19 cellular contexts compared by ENCODE assay signal in genomic region chr20:64207641-64208590, GRCh38. TPM values are rescaled to one million over a fixed set of nuclear protein-coding genes. Genes with fewer than 3 reads are reported as not detected.
A peak's percentile ranks its signal among the peaks of the same experiment; 100 is the strongest.
DNase-seq lines count a peak whose midpoint lies in the region; ATAC-seq, FAIRE-seq and TF ChIP-seq lines count a peak whose summit lies in the region.
"Had no signal": no experiment of that assay in that cellular context is flagged by ENCODE, and none has a peak within 500 bp of the region (broad histone marks: within the 10 kb centered on the region; RNA-seq: fewer than 3 reads in every experiment).

No MANE protein-coding gene starts in this region.

- intact Hi-C loops in HepG2 (cut with micrococcal nuclease; ENCODE audit: unreplicated experiment): no loop called here
- intact Hi-C loops in right lobe of liver (cut with DNase I): no loop called here
- intact Hi-C loops in ovary (cut with DNase I): no loop called here

- H3K79me2 ChIP-seq in HepG2 (ENCODE audit: insufficient read depth, low read length) (no peaks in the 10 kb centered on the region), OCI-LY1 (ENCODE audit: insufficient read depth, low read length) (no peaks in the 10 kb centered on the region)

- H3K27ac ChIP-seq in HepG2 (ENCODE audit: extremely low read length, insufficient read depth, low read length): no peak overlapping the region
- H3K27ac ChIP-seq in right lobe of liver: no peak overlapping the region
- H3K27ac ChIP-seq in OCI-LY1 (ENCODE audit: low read depth, low read length, poor library complexity, severe bottlenecking): no peak overlapping the region
- H3K27ac ChIP-seq in ovary: no peak overlapping the region
- H3K27ac ChIP-seq: 22Rv1, A549, C4-2B had no signal

- peaks cover 37% of the 10 kb centered on the region for H3K4me1 Mint-ChIP-seq in neural crest cell

- TF ChIP-seq EP300 in HepG2 (IDR thresholded peaks at IDR 0.05; ENCODE audit: low read depth in 2 of 2, low read length in 2 of 2): no peak
- TF ChIP-seq EP300 in HepG2 (CRISPR knock-in tag; IDR thresholded peaks at IDR 0.05; ENCODE audit: borderline replicate concordance): no peak
- no peak for TF ChIP-seq EP300 in ovary (IDR thresholded peaks at IDR 0.05)

- 49% methylated on average over 20 of the region's 25 CpGs for WGBS in HepG2 (ENCODE audit: low lambda C conversion rate)
- 87% methylated on average over 9 of the region's 25 CpGs for WGBS in right lobe of liver (ENCODE audit: insufficient coverage, low coverage, low lambda C conversion rate, missing lambda C conversion rate)
- 87 to 93% (median 88%) methylated on average over 23 to 25 of the region's 25 CpGs for WGBS in ovary, 3 donors

- H3K9me3 Mint-ChIP-seq in neural crest cell: no peaks in the 10 kb centered on the region
- H3K9me3 Mint-ChIP-seq: CD4-positive, alpha-beta T cell had no signal

- H3K4me3 ChIP-seq in HepG2 (replicated peaks in 1 of 3; ENCODE audit: insufficient read depth in 1 of 3, low read depth in 2 of 3, low read length in 3 of 3): no peak overlapping the region
- no peak overlapping the region for H3K4me3 ChIP-seq in right lobe of liver
- H3K4me3 ChIP-seq in OCI-LY1 (ENCODE audit: low read depth, low read length, poor library complexity, severe bottlenecking): peak overlapping the region; percentile 58
- no peak overlapping the region for H3K4me3 ChIP-seq in ovary
- H3K4me3 ChIP-seq: A549 had no signal

- DNase-seq in HepG2 (ENCODE audit: low spot score) (no peak), right lobe of liver (no peak), neural crest cell (ENCODE audit: low read depth, low spot score) (no peak), ovary (no peak)
- DNase-seq: AML-193; CD4-positive, alpha-beta T cell; DMS153; DMS79; GF-D8; GOT3; H7 had no signal

- ATAC-seq in HepG2 (no peak), right lobe of liver (no peak), HG02678 (IDR thresholded peaks at IDR 0.05; ENCODE audit: unreplicated experiment) (no peak), HG02885 (IDR thresholded peaks at IDR 0.05; ENCODE audit: poor library complexity, unreplicated experiment) (no peak)
- ATAC-seq: A549, HCT116 had no signal

- no peak overlapping the region for H3K4me2 ChIP-seq in HepG2 (ENCODE audit: low read depth, low read length)
- peak overlapping the region; percentile 43 for H3K4me2 ChIP-seq in OCI-LY1 (ENCODE audit: low read length)
- H3K4me2 ChIP-seq: A549 had no signal

- H3K36me3 ChIP-seq in HepG2 (replicated peaks in 1 of 2; ENCODE audit: control insufficient read depth in 1 of 2, insufficient read depth in 2 of 2, low read length in 2 of 2): no peaks in the 10 kb centered on the region
- no peaks in the 10 kb centered on the region for H3K36me3 ChIP-seq in right lobe of liver
- no peaks in the 10 kb centered on the region for H3K36me3 ChIP-seq in OCI-LY1 (ENCODE audit: insufficient read depth, low read length)
- no peaks in the 10 kb centered on the region for H3K36me3 ChIP-seq in ovary

- in situ Hi-C loops in HepG2 (cut with HindIII; ENCODE audit: extremely low pct_ligation_motif_present, low pct_unique_long_range_greater_than_20kb): loop anchor here (5.0 kb wide), 1 partner anchor 36 kb away; no protein-coding TSS in a partner anchor

- CTCF ChIA-PET in HepG2 (lab: Yijun Ruan, JAX; ENCODE audit: low intra/inter-chr PET ratio, low total read pairs): no interaction called here

- no peaks in the 10 kb centered on the region for H3K36me3 Mint-ChIP-seq in neural crest cell (ENCODE audit: low read depth)

- POLR2A ChIA-PET in HepG2 (lab: Yijun Ruan, JAX): no interaction called here

- TF ChIP-seq POLR2A in HepG2 (IDR thresholded peaks at IDR 0.05; ENCODE audit: insufficient read depth in 1 of 2, low read depth in 2 of 2, low read length in 2 of 2) (no peak), right lobe of liver (IDR thresholded peaks at IDR 0.05) (no peak), ovary (IDR thresholded peaks at IDR 0.05) (no peak)

- peak overlapping the region; percentile 85 for H3K27ac Mint-ChIP-seq in neural crest cell (ENCODE audit: unreplicated experiment)
- H3K27ac Mint-ChIP-seq: CD4-positive, alpha-beta T cell had no signal

- no peak for FAIRE-seq in HepG2 (lab: Jason Lieb, UNC)
- FAIRE-seq: A549 had no signal

- no peak overlapping the region for H3K9ac ChIP-seq in HepG2 (ENCODE audit: insufficient read depth, low read depth, low read length)
- H3K9ac ChIP-seq in OCI-LY1 (ENCODE audit: low read length): peak overlapping the region; percentile 11; the same call in 1 of the 2 replicates

- no peak for TF ChIP-seq CTCF in HepG2 (CRISPR knock-in tag; IDR thresholded peaks at IDR 0.05)
- no peak for TF ChIP-seq CTCF in right lobe of liver (IDR thresholded peaks at IDR 0.05)
- TF ChIP-seq CTCF in OCI-LY1 (IDR thresholded peaks at IDR 0.05; ENCODE audit: low read length): no peak
- no peak for TF ChIP-seq CTCF in neural crest cell (conservative IDR thresholded peaks at IDR 0.05)
- no peak for TF ChIP-seq CTCF in ovary (IDR thresholded peaks at IDR 0.05)

- no peak overlapping the region for H2AFZ ChIP-seq in HepG2 (ENCODE audit: low read length)
- H2AFZ ChIP-seq in OCI-LY1 (ENCODE audit: low read length): no peak overlapping the region

- TF ChIP-seq RAD21 in HepG2 (CRISPR knock-in tag; IDR thresholded peaks at IDR 0.05): no peak

- H3K9me3 ChIP-seq in HepG2 (ENCODE audit: low read length): no peaks in the 10 kb centered on the region
- no peaks in the 10 kb centered on the region for H3K9me3 ChIP-seq in right lobe of liver
- no peaks in the 10 kb centered on the region for H3K9me3 ChIP-seq in OCI-LY1 (ENCODE audit: low read length)
- H3K9me3 ChIP-seq in ovary: no peaks in the 10 kb centered on the region
- H3K9me3 ChIP-seq: A549 had no signal

- no peak overlapping the region for H3K4me3 Mint-ChIP-seq in neural crest cell
- H3K4me3 Mint-ChIP-seq: CD4-positive, alpha-beta T cell had no signal

- H3K27me3 Mint-ChIP-seq in neural crest cell (ENCODE audit: low read depth): no peaks in the 10 kb centered on the region
- H3K27me3 Mint-ChIP-seq: CD4-positive, alpha-beta T cell had no signal

- H3K4me1 ChIP-seq in HepG2 (ENCODE audit: insufficient read depth, low read length) (peaks cover 49% of the 10 kb centered on the region), right lobe of liver (peaks cover 0 to 7% (median under 1%) of the 10 kb centered on the region in 4 donors), OCI-LY1 (ENCODE audit: insufficient read depth, low read length, severe bottlenecking) (peaks cover 8% of the 10 kb centered on the region), ovary (ENCODE audit: insufficient read depth) (peaks cover 6% of the 10 kb centered on the region)
- H3K4me1 ChIP-seq: A549 had no signal

- no peaks in the 10 kb centered on the region for H3F3A ChIP-seq in OCI-LY1 (ENCODE audit: insufficient read depth, low read length)

- BruUV-seq in HepG2 (replicated peaks; lab: Mats Ljungman, UMichigan): no TSS peak

- H4K20me1 ChIP-seq in HepG2 (ENCODE audit: insufficient read depth, low read length) (no peaks in the 10 kb centered on the region), OCI-LY1 (ENCODE audit: insufficient read depth, low read length) (no peaks in the 10 kb centered on the region)

- H3K27me3 ChIP-seq in HepG2 (ENCODE audit: control insufficient read depth in 1 of 2, insufficient read depth in 2 of 2, low read length in 2 of 2) (peaks cover 36 to 91% of the 10 kb centered on the region in 2 experiments), right lobe of liver (no peaks in the 10 kb centered on the region), OCI-LY1 (ENCODE audit: insufficient read depth, low read length) (peaks cover 5% of the 10 kb centered on the region; the same call in 1 of the 2 replicates), ovary (no peaks in the 10 kb centered on the region)

- H3K9me2 ChIP-seq in OCI-LY1 (ENCODE audit: low read depth, low read length): no peaks in the 10 kb centered on the region

RNA-seq across cellular contexts. Expression of gene MYT1, which starts 43.7 kb away (rescaled TPM):
- total RNA-seq in HepG2 (2016; rRNA removed; fragmentation: Illumina TruSeq; extraction: Trizol): 0.42 and 0.58 TPM in 2 replicates
- total RNA-seq in HepG2 (2016; cell fraction: cytosol; rRNA removed; fragmentation: Illumina TruSeq; extraction: Trizol; ENCODE audit: low read depth): 0.10 TPM in 1 of 2 replicates, not detected in the other
- 0.12 and 0.30 TPM in 2 replicates for total RNA-seq in HepG2 (2016; cell fraction: insoluble cytoplasmic fraction; rRNA removed; fragmentation: Illumina TruSeq; extraction: Trizol)
- total RNA-seq in HepG2 (2016; cell fraction: membrane; rRNA removed; fragmentation: Illumina TruSeq; extraction: Trizol): 0.07 and 0.34 TPM in 2 replicates
- total RNA-seq in HepG2 (2016; cell fraction: nucleus; rRNA removed; fragmentation: Illumina TruSeq; extraction: Trizol): 0.88 and 1.2 TPM in 2 replicates
- polyA plus RNA-seq in HepG2 (2011; rRNA removed): 2.5 and 3.2 TPM in 2 replicates
- polyA plus RNA-seq in HepG2 (2011; cell fraction: cytosol; rRNA removed): 1.5 TPM in 2 replicates
- 3.2 and 3.4 TPM in 2 replicates for polyA plus RNA-seq in HepG2 (2011; cell fraction: nucleus; rRNA removed)
- 1.0 and 1.6 TPM in 2 replicates for polyA plus RNA-seq in HepG2 (2012)
- polyA plus RNA-seq in HepG2 (2016; cell fraction: cytosol; fragmentation: Illumina TruSeq; extraction: Trizol; ENCODE audit: low read depth): 0.15 TPM in 1 of 2 replicates, not detected in the other
- 0.27 and 0.67 TPM in 2 replicates for polyA plus RNA-seq in HepG2 (2016; cell fraction: insoluble cytoplasmic fraction; fragmentation: Illumina TruSeq; extraction: Trizol; ENCODE audit: low read depth)
- 0.15 and 0.27 TPM in 2 replicates for polyA plus RNA-seq in HepG2 (2016; cell fraction: membrane; fragmentation: Illumina TruSeq; extraction: Trizol; ENCODE audit: low read depth)
- polyA plus RNA-seq in HepG2 (2016; cell fraction: nucleus; fragmentation: Illumina TruSeq; extraction: Trizol; ENCODE audit: insufficient read depth, low read depth): 1.2 and 2.9 TPM in 2 replicates
- 1.4 TPM in 1 of 2 replicates, not detected in the other for polyA minus RNA-seq in HepG2 (2011; rRNA and poly(A)+ RNA removed; ENCODE audit: low replicate concordance)
- polyA minus RNA-seq in HepG2 (2011; cell fraction: cytosol; rRNA and poly(A)+ RNA removed): 0.20 and 0.70 TPM in 2 replicates
- 1.8 and 3.6 TPM in 2 replicates for polyA minus RNA-seq in HepG2 (2011; cell fraction: nucleus; rRNA and poly(A)+ RNA removed)
- under 1 TPM in 2 of 6 experiments, not detected in 4; 0.06 to 0.09 TPM for total RNA-seq in right lobe of liver
- total RNA-seq in neural crest cell: 4.0 and 4.3 TPM in 2 replicates
- under 1 TPM; 0.05 to 0.25 (median 0.15) TPM for total RNA-seq in ovary
- polyA plus RNA-seq in ovary: under 1 TPM in 1 of 2 donors, not detected in 1; 0.07 TPM
- polyA plus RNA-seq: BJ had no signal

RNA-seq across cellular contexts. Expression of gene PCMTD2, which starts 47.6 kb away (rescaled TPM):
- total RNA-seq in HepG2 (2016; rRNA removed; fragmentation: Illumina TruSeq; extraction: Trizol) (47.0 and 50.5 TPM in 2 replicates), right lobe of liver (10 to 100 TPM; 24.5 to 39.7 (median 28.6) TPM), neural crest cell (61.6 and 65.4 TPM in 2 replicates), ovary (10 to 100 TPM; 32.0 to 96.3 (median 79.0) TPM)
- 5.3 and 6.4 TPM in 2 replicates for total RNA-seq in HepG2 (2016; cell fraction: cytosol; rRNA removed; fragmentation: Illumina TruSeq; extraction: Trizol; ENCODE audit: low read depth)
- 44.0 and 57.6 TPM in 2 replicates for total RNA-seq in HepG2 (2016; cell fraction: insoluble cytoplasmic fraction; rRNA removed; fragmentation: Illumina TruSeq; extraction: Trizol)
- 23.6 and 27.0 TPM in 2 replicates for total RNA-seq in HepG2 (2016; cell fraction: membrane; rRNA removed; fragmentation: Illumina TruSeq; extraction: Trizol)
- 52.1 and 60.5 TPM in 2 replicates for total RNA-seq in HepG2 (2016; cell fraction: nucleus; rRNA removed; fragmentation: Illumina TruSeq; extraction: Trizol)
- polyA plus RNA-seq in HepG2 (2011; rRNA removed) (66.3 and 76.9 TPM in 2 replicates), ovary (10 to 100 TPM; 58.8 to 66.0 TPM)
- 40.5 and 52.8 TPM in 2 replicates for polyA plus RNA-seq in HepG2 (2011; cell fraction: cytosol; rRNA removed)
- 117 and 148 TPM in 2 replicates for polyA plus RNA-seq in HepG2 (2011; cell fraction: nucleus; rRNA removed)
- polyA plus RNA-seq in HepG2 (2012): 58.6 and 62.1 TPM in 2 replicates
- polyA plus RNA-seq in HepG2 (2016; cell fraction: cytosol; fragmentation: Illumina TruSeq; extraction: Trizol; ENCODE audit: low read depth): 1.5 and 2.4 TPM in 2 replicates
- polyA plus RNA-seq in HepG2 (2016; cell fraction: insoluble cytoplasmic fraction; fragmentation: Illumina TruSeq; extraction: Trizol; ENCODE audit: low read depth): 41.2 and 44.9 TPM in 2 replicates
- polyA plus RNA-seq in HepG2 (2016; cell fraction: membrane; fragmentation: Illumina TruSeq; extraction: Trizol; ENCODE audit: low read depth): 10.2 and 12.5 TPM in 2 replicates
- polyA plus RNA-seq in HepG2 (2016; cell fraction: nucleus; fragmentation: Illumina TruSeq; extraction: Trizol; ENCODE audit: insufficient read depth, low read depth): 134 and 146 TPM in 2 replicates
- polyA minus RNA-seq in HepG2 (2011; rRNA and poly(A)+ RNA removed; ENCODE audit: low replicate concordance): 20.0 and 41.6 TPM in 2 replicates
- 36.8 and 46.1 TPM in 2 replicates for polyA minus RNA-seq in HepG2 (2011; cell fraction: cytosol; rRNA and poly(A)+ RNA removed)
- polyA minus RNA-seq in HepG2 (2011; cell fraction: nucleus; rRNA and poly(A)+ RNA removed): 78.9 and 107 TPM in 2 replicates
